15 cellular contexts compared by ENCODE assay signal in genomic region chr13:44108345-44108858, GRCh38.
DNase-seq lines count a peak whose midpoint lies in the region; ATAC-seq and TF ChIP-seq lines count a peak whose summit lies in the region.
"Had no signal": no experiment of that assay in that cellular context is flagged by ENCODE, and none has a peak within 500 bp of the region (broad histone marks: within the 10 kb centered on the region; RNA-seq: fewer than 3 reads in every experiment).

No MANE protein-coding gene starts in this region.

- peaks cover 23% of the 10 kb centered on the region for H3K4me1 ChIP-seq in Caco-2
- H3K4me1 ChIP-seq in liver (ENCODE audit: control insufficient read depth in 4 of 4, insufficient read depth in 4 of 4, low read length in 3 of 4): peaks cover 19 to 56% (median 42%) of the 10 kb centered on the region in 4 donors

- H3K4me3 ChIP-seq in Caco-2 (ENCODE audit: low read depth, low read length): no peak overlapping the region
- no peak overlapping the region for H3K4me3 ChIP-seq in liver (ENCODE audit: low read depth in 1 of 3, low read length in 3 of 3)
- H3K4me3 ChIP-seq: coronary artery had no signal

- DNase-seq in Caco-2: peak; percentile 89 to 91
- DNase-seq in SW480 (ENCODE audit: low spot score): peak; percentile 59
- no peak for DNase-seq in hippocampal formation (lab: John Stamatoyannopoulos, UW)
- DNase-seq in activated effector memory CD4-positive, alpha-beta T cell treated with anti-CD3 and anti-CD28 coated beads, Interleukin-2, amount 50 U/mL, for 16 hours: no peak
- DNase-seq: activated CD4-positive, alpha-beta T cell treated with anti-CD3 and anti-CD28 coated beads for 48 hours; activated T-cell treated with anti-CD3 and anti-CD28 coated beads, Interleukin-2, amount 50 U/mL, for 4 hours; GOT3; stimulated activated naive CD8-positive, alpha-beta T cell treated with anti-CD3 and anti-CD28 coated beads, Interleukin-15, amount 100 ng/mL, for 72 hours had no signal

- ATAC-seq in esophagus mucosa (peak; percentile 89), HG02852 (IDR thresholded peaks at IDR 0.05; ENCODE audit: unreplicated experiment) (no peak), HG03460 (IDR thresholded peaks at IDR 0.05; ENCODE audit: unreplicated experiment) (no peak)
- ATAC-seq: activated T-cell treated with anti-CD3 and anti-CD28 coated beads, Interleukin-2, amount 50 U/mL, for 4 hours; stimulated activated naive CD8-positive, alpha-beta T cell treated with anti-CD3 and anti-CD28 coated beads, Interleukin-15, amount 100 ng/mL, for 72 hours had no signal

- BruUV-seq in Caco-2 (replicated peaks; lab: Mats Ljungman, UMichigan): no TSS peak

- no peaks in the 10 kb centered on the region for H3K27me3 Mint-ChIP-seq in Caco-2 (ENCODE audit: insufficient read depth, unreplicated experiment)

- no peak for TF ChIP-seq CTCF in Caco-2 (IDR thresholded peaks at IDR 0.05; ENCODE audit: insufficient read depth in 1 of 2, low read depth in 1 of 2, low read length in 1 of 2, severe bottlenecking in 1 of 2, unreplicated experiment in 1 of 2)
- no peak for TF ChIP-seq CTCF in liver (IDR thresholded peaks at IDR 0.05; ENCODE audit: low read depth, low read length, missing input control)

- POLR2A ChIA-PET in Caco-2 (lab: Charles Lee): interaction anchor here (0.9 kb wide), 1 partner anchor 328 kb away, joined by 3 read pairs; no protein-coding TSS in a partner anchor

- CTCF ChIA-PET in Caco-2 (lab: Charles Lee): no interaction called here

- H3K4me3 Mint-ChIP-seq in Caco-2 (ENCODE audit: unreplicated experiment): peak overlapping the region; percentile 8
- H3K4me3 Mint-ChIP-seq: activated T-cell treated with anti-CD3 and anti-CD28 coated beads, Interleukin-2, amount 50 U/mL, for 4 hours; IgD-negative memory B cell; mesothelial cell of epicardium; stimulated activated naive CD8-positive, alpha-beta T cell treated with anti-CD3 and anti-CD28 coated beads, Interleukin-15, amount 100 ng/mL, for 72 hours had no signal

- peaks cover 30% of the 10 kb centered on the region for H3K4me1 Mint-ChIP-seq in Caco-2 (ENCODE audit: low read depth, unreplicated experiment)

- H3K36me3 ChIP-seq in Caco-2 (ENCODE audit: control insufficient read depth, insufficient read depth, low read length) (no peaks in the 10 kb centered on the region), liver (ENCODE audit: control insufficient read depth in 4 of 4, insufficient read depth in 3 of 4, low read depth in 1 of 4, low read length in 3 of 4) (no peaks in the 10 kb centered on the region)

- intact Hi-C loops in Caco-2 (cut with micrococcal nuclease; ENCODE audit: unreplicated experiment): loop anchor here (1.0 to 2.0 kb wide), 6 partner anchors 33 to 327 kb away; no protein-coding TSS in a partner anchor

- TF ChIP-seq RAD21 in liver (IDR thresholded peaks at IDR 0.05): peak; percentile 21 to 24

- 23% methylated on average over 2 of the region's 2 CpGs for WGBS in liver

- no peaks in the 10 kb centered on the region for H3K9me3 ChIP-seq in Caco-2
- no peaks in the 10 kb centered on the region for H3K9me3 ChIP-seq in liver (ENCODE audit: control insufficient read depth in 4 of 4, low read length in 3 of 4)

- peak overlapping the region; percentile 72 for H3K27ac Mint-ChIP-seq in Caco-2 (ENCODE audit: unreplicated experiment)
- H3K27ac Mint-ChIP-seq: IgD-negative memory B cell; mesothelial cell of epicardium; stimulated activated naive CD8-positive, alpha-beta T cell treated with anti-CD3 and anti-CD28 coated beads, Interleukin-15, amount 100 ng/mL, for 72 hours had no signal

- no peak overlapping the region for H3K9ac ChIP-seq in liver (ENCODE audit: low read depth in 1 of 2, low read length in 2 of 2)

- H3K27ac ChIP-seq in liver (ENCODE audit: low read depth in 1 of 2, low read length in 2 of 2): peak overlapping the region; percentile 90 to 94

- no peaks in the 10 kb centered on the region for H3K36me3 Mint-ChIP-seq in Caco-2 (ENCODE audit: insufficient read depth, unreplicated experiment)
- H3K36me3 Mint-ChIP-seq: IgD-negative memory B cell, mesothelial cell of epicardium had no signal

- H3K27me3 ChIP-seq in Caco-2 (replicated peaks; ENCODE audit: control insufficient read depth, insufficient read depth, low read length) (no peaks in the 10 kb centered on the region), liver (ENCODE audit: control insufficient read depth in 4 of 4, insufficient read depth in 4 of 4, low read length in 3 of 4) (no peaks in the 10 kb centered on the region)

- peaks cover 2% of the 10 kb centered on the region for H3K9me3 Mint-ChIP-seq in Caco-2 (ENCODE audit: unreplicated experiment)
- H3K9me3 Mint-ChIP-seq: activated T-cell treated with anti-CD3 and anti-CD28 coated beads, Interleukin-2, amount 50 U/mL, for 4 hours had no signal

TF ChIP-seq in liver, 16 proteins besides CTCF, POLR2A, EP300 and RAD21:
- TF ChIP-seq FOXA2 (IDR thresholded peaks at IDR 0.05) (peak; percentile 84), HNF4A (conservative IDR thresholded peaks at IDR 0.05) (peak; percentile 91 to 94), SP1 (IDR thresholded peaks at IDR 0.05) (peak; percentile 90), GABPA (IDR thresholded peaks at IDR 0.05 in 1 of 2, conservative IDR thresholded peaks at IDR 0.05 in 1 of 2) (no peak), NR2F2 (IDR thresholded peaks at IDR 0.05) (peak; percentile 60), MAX (IDR thresholded peaks at IDR 0.05) (no peak), HNF4G (IDR thresholded peaks at IDR 0.05) (peak; percentile 64), RXRA (IDR thresholded peaks at IDR 0.05) (peak; percentile 95), ATF3 (IDR thresholded peaks at IDR 0.05) (peak; percentile 98), YY1 (IDR thresholded peaks at IDR 0.05) (peak; percentile 42), EGR1 (IDR thresholded peaks at IDR 0.05; ENCODE audit: low read depth in 2 of 2) (peak in 1 of 2 donors; percentile 43), JUND (IDR thresholded peaks at IDR 0.05) (peak; percentile 99), TAF1 (conservative IDR thresholded peaks at IDR 0.05) (peak; percentile 3), FOXA1 (IDR thresholded peaks at IDR 0.05) (peak; percentile 57)
- TF ChIP-seq, protein P1, sequence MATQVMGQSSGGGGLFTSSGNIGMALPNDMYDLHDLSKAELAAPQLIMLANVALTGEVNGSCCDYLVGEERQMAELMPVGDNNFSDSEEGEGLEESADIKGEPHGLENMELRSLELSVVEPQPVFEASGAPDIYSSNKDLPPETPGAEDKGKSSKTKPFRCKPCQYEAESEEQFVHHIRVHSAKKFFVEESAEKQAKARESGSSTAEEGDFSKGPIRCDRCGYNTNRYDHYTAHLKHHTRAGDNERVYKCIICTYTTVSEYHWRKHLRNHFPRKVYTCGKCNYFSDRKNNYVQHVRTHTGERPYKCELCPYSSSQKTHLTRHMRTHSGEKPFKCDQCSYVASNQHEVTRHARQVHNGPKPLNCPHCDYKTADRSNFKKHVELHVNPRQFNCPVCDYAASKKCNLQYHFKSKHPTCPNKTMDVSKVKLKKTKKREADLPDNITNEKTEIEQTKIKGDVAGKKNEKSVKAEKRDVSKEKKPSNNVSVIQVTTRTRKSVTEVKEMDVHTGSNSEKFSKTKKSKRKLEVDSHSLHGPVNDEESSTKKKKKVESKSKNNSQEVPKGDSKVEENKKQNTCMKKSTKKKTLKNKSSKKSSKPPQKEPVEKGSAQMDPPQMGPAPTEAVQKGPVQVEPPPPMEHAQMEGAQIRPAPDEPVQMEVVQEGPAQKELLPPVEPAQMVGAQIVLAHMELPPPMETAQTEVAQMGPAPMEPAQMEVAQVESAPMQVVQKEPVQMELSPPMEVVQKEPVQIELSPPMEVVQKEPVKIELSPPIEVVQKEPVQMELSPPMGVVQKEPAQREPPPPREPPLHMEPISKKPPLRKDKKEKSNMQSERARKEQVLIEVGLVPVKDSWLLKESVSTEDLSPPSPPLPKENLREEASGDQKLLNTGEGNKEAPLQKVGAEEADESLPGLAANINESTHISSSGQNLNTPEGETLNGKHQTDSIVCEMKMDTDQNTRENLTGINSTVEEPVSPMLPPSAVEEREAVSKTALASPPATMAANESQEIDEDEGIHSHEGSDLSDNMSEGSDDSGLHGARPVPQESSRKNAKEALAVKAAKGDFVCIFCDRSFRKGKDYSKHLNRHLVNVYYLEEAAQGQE (IDR thresholded peaks at IDR 0.05): no peak
- TF ChIP-seq, protein P2, sequence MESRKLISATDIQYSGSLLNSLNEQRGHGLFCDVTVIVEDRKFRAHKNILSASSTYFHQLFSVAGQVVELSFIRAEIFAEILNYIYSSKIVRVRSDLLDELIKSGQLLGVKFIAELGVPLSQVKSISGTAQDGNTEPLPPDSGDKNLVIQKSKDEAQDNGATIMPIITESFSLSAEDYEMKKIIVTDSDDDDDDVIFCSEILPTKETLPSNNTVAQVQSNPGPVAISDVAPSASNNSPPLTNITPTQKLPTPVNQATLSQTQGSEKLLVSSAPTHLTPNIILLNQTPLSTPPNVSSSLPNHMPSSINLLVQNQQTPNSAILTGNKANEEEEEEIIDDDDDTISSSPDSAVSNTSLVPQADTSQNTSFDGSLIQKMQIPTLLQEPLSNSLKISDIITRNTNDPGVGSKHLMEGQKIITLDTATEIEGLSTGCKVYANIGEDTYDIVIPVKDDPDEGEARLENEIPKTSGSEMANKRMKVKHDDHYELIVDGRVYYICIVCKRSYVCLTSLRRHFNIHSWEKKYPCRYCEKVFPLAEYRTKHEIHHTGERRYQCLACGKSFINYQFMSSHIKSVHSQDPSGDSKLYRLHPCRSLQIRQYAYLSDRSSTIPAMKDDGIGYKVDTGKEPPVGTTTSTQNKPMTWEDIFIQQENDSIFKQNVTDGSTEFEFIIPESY (IDR thresholded peaks at IDR 0.05): no peak

Comparison
In these comparisons a context has a peak if more than half of its experiments do, and no peak if none do; other contexts are left out.
1. DNase-seq: peak in Caco-2 (2 of 2) and SW480 (single experiment); none in hippocampal formation (0 of 2) and activated effector memory CD4-positive, alpha-beta T cell treated with anti-CD3 and anti-CD28 coated beads, Interleukin-2, amount 50 U/mL, for 16 hours (single experiment).